In genomic region chr9:81083821-81084512, GRCh38 we compare ENCODE assay signal across 14 cellular contexts.
A peak's percentile ranks its signal among the peaks of the same experiment; 100 is the strongest.
DNase-seq lines count a peak whose midpoint lies in the region; ATAC-seq, FAIRE-seq and TF ChIP-seq lines count a peak whose summit lies in the region.
"Had no signal": no experiment of that assay in that cellular context is flagged by ENCODE, and none has a peak within 500 bp of the region (broad histone marks: within the 10 kb centered on the region; RNA-seq: fewer than 3 reads in every experiment).

No MANE protein-coding gene starts in this region.

- no peaks in the 10 kb centered on the region for H3K4me1 Mint-ChIP-seq in T-helper 17 cell

- no peak overlapping the region for H3K27ac Mint-ChIP-seq in T-helper 17 cell
- H3K27ac Mint-ChIP-seq: CD4-positive, alpha-beta T cell; progenitor cell of endocrine pancreas had no signal

- H3K4me3 ChIP-seq in GM23248, result no peak overlapping the region
- H3K4me3 ChIP-seq in fibroblast of the aortic adventitia (ENCODE audit: low read depth, low read length), result no peak overlapping the region

- H3K79me2 ChIP-seq in GM23248 (ENCODE audit: insufficient read depth), result no peaks in the 10 kb centered on the region

- H3K27me3 ChIP-seq in GM23248 (replicated peaks; ENCODE audit: insufficient read depth), result 0 out of 2 replicates have a peak, but pooled peaks cover 3% of the 10 kb centered on the region

- H3K9me3 ChIP-seq in GM23248 (ENCODE audit: low read depth) (no peaks in the 10 kb centered on the region), T-helper 17 cell (ENCODE audit: control insufficient read depth, low read length, poor library complexity, severe bottlenecking) (no peaks in the 10 kb centered on the region)

- H3K36me3 Mint-ChIP-seq in T-helper 17 cell (ENCODE audit: low read depth), result no peaks in the 10 kb centered on the region

- H3K9me2 ChIP-seq in GM23248 (ENCODE audit: insufficient read depth), result no peaks in the 10 kb centered on the region

- no peaks in the 10 kb centered on the region for H3K36me3 ChIP-seq in GM23248 (ENCODE audit: low read depth)

- ATAC-seq in T-helper 17 cell (no peak), left colon (no peak), GM19023 (IDR thresholded peaks at IDR 0.05; ENCODE audit: unreplicated experiment) (no peak)

- H4K20me1 ChIP-seq in GM23248 (ENCODE audit: insufficient read depth), result no peaks in the 10 kb centered on the region

- no peak overlapping the region for H3K27ac ChIP-seq in GM23248
- H3K27ac ChIP-seq: epithelial cell of prostate had no signal

- no peak for TF ChIP-seq CTCF in fibroblast of the aortic adventitia (IDR thresholded peaks at IDR 0.05; ENCODE audit: insufficient read depth, low read length)

- peak; percentile 47 for DNase-seq in AG20443 (ENCODE audit: low spot score)
- peak; percentile 46 for DNase-seq in GM23248
- DNase-seq in RCC 7860 (ENCODE audit: low spot score), result peak; percentile 48
- peak; percentile 29 for DNase-seq in fibroblast of the aortic adventitia (ENCODE audit: low read depth)
- no peak for DNase-seq in activated CD4-positive, CD25-positive, alpha-beta regulatory T cell (lab: John Stamatoyannopoulos, UW)
- DNase-seq in T-helper 17 cell, result no peak
- DNase-seq in left colon, result no peak
- DNase-seq: activated naive CD4-positive, alpha-beta T cell; CD4-positive, alpha-beta T cell; KG1 had no signal

- FAIRE-seq in RCC 7860 (lab: Jason Lieb, UNC), result no peak
- FAIRE-seq: GM18507 had no signal

- H3K27me3 Mint-ChIP-seq in T-helper 17 cell, result no peaks in the 10 kb centered on the region
- H3K27me3 Mint-ChIP-seq: CD4-positive, alpha-beta T cell had no signal

- no peaks in the 10 kb centered on the region for H3K4me1 ChIP-seq in GM23248 (ENCODE audit: insufficient read depth)

- WGBS in GM23248 (ENCODE audit: low coverage in 1 of 2, low lambda C conversion rate in 2 of 2, missing lambda C conversion rate in 2 of 2), 2 experiments, result 38 to 44% methylated on average over 3 of the region's 3 CpGs

- in situ Hi-C loops in GM23248 (cut with MboI), result no loop called here

- no peak overlapping the region for H3K4me2 ChIP-seq in GM23248 (ENCODE audit: unreplicated experiment)

- H2AFZ ChIP-seq in GM23248, result no peak overlapping the region

- H3F3A ChIP-seq in GM23248 (ENCODE audit: insufficient read depth), result no peaks in the 10 kb centered on the region

- intact Hi-C loops in left colon (cut with DNase I, micrococcal nuclease), result no loop called here

- no peak overlapping the region for H3K9ac ChIP-seq in GM23248

- no peak overlapping the region for H3K4me3 Mint-ChIP-seq in T-helper 17 cell
- H3K4me3 Mint-ChIP-seq: CD4-positive, alpha-beta T cell had no signal

Comparison
In these comparisons a context has a peak if more than half of its experiments do, and no peak if none do; other contexts are left out.
1. DNase-seq: peak in AG20443 (single experiment), GM23248 (single experiment), RCC 7860 (single experiment) and fibroblast of the aortic adventitia (single experiment); none in activated CD4-positive, CD25-positive, alpha-beta regulatory T cell (0 of 4), T-helper 17 cell (0 of 3) and left colon (0 of 2).